11 cellular contexts compared by ENCODE assay signal in genomic region chr11:118156531-118157185, GRCh38. TPM values are rescaled to one million over a fixed set of nuclear protein-coding genes. Genes with fewer than 3 reads are reported as not detected.
A peak's percentile ranks its signal among the peaks of the same experiment; 100 is the strongest.
DNase-seq lines count a peak whose midpoint lies in the region; ATAC-seq and TF ChIP-seq lines count a peak whose summit lies in the region.
"Had no signal": no experiment of that assay in that cellular context is flagged by ENCODE, and none has a peak within 500 bp of the region (broad histone marks: within the 10 kb centered on the region; RNA-seq: fewer than 3 reads in every experiment).

No MANE protein-coding gene starts in this region.

- peaks cover 13% of the 10 kb centered on the region for H3K4me1 Mint-ChIP-seq in activated CD4-positive, alpha-beta memory T cell treated with anti-CD3 and anti-CD28 coated beads for 36 hours (ENCODE audit: low read depth)
- H3K4me1 Mint-ChIP-seq in activated CD4-positive, alpha-beta memory T cell treated with anti-CD3 and anti-CD28 coated beads, Interleukin-2, amount 10 ng/mL, durations not matched to agents 7 days and 5 days: peaks cover 9% of the 10 kb centered on the region
- H3K4me1 Mint-ChIP-seq in progenitor cell of endocrine pancreas (ENCODE audit: low read depth): peaks cover 9% of the 10 kb centered on the region

- no peaks in the 10 kb centered on the region for H3K36me3 Mint-ChIP-seq in activated CD4-positive, alpha-beta memory T cell treated with anti-CD3 and anti-CD28 coated beads for 36 hours
- no peaks in the 10 kb centered on the region for H3K36me3 Mint-ChIP-seq in activated CD4-positive, alpha-beta memory T cell treated with anti-CD3 and anti-CD28 coated beads, Interleukin-2, amount 10 ng/mL, durations not matched to agents 7 days and 5 days (ENCODE audit: low read depth)
- H3K36me3 Mint-ChIP-seq in progenitor cell of endocrine pancreas (ENCODE audit: insufficient read depth): no peaks in the 10 kb centered on the region

- H3K4me1 ChIP-seq in ectodermal cell (ENCODE audit: control insufficient read depth, insufficient read depth, low read length): peaks cover 26% of the 10 kb centered on the region

- H3K4me3 ChIP-seq in ectodermal cell (ENCODE audit: insufficient read depth, low read depth, low read length): peak overlapping the region; percentile 2
- H3K4me3 ChIP-seq: pancreas had no signal

- no peak overlapping the region for H3K27ac ChIP-seq in ectodermal cell (ENCODE audit: insufficient read depth, low read depth, low read length, poor library complexity, severe bottlenecking)
- H3K27ac ChIP-seq: pancreas had no signal

- H3K27me3 ChIP-seq in ectodermal cell (ENCODE audit: control insufficient read depth, insufficient read depth, low read length, poor library complexity, severe bottlenecking): peaks cover 81% of the 10 kb centered on the region
- H3K27me3 ChIP-seq: pancreas had no signal

- 2 to 4% methylated on average over 21 of the region's 21 CpGs for WGBS in ectodermal cell, 2 experiments

- ATAC-seq in HG03520 (IDR thresholded peaks at IDR 0.05; ENCODE audit: unreplicated experiment) (no peak), sciatic nerve (no peak)

- H3K27me3 Mint-ChIP-seq in activated CD4-positive, alpha-beta memory T cell treated with anti-CD3 and anti-CD28 coated beads for 36 hours: peaks cover 60% of the 10 kb centered on the region
- H3K27me3 Mint-ChIP-seq in activated CD4-positive, alpha-beta memory T cell treated with anti-CD3 and anti-CD28 coated beads, Interleukin-2, amount 10 ng/mL, durations not matched to agents 7 days and 5 days: peaks cover 81% of the 10 kb centered on the region
- peaks cover 86% of the 10 kb centered on the region for H3K27me3 Mint-ChIP-seq in progenitor cell of endocrine pancreas

- DNase-seq in activated CD4-positive, alpha-beta memory T cell treated with anti-CD3 and anti-CD28 coated beads for 36 hours: peak; percentile 34
- DNase-seq in activated CD4-positive, alpha-beta memory T cell treated with anti-CD3 and anti-CD28 coated beads, Interleukin-2, amount 10 ng/mL, durations not matched to agents 7 days and 5 days: no peak
- DNase-seq in NCI-H2107 (lab: John Stamatoyannopoulos, UW): peak; percentile 22
- DNase-seq in progenitor cell of endocrine pancreas (ENCODE audit: low spot score, unreplicated experiment): no peak
- DNase-seq in sciatic nerve (ENCODE audit: low spot score): no peak
- no peak for DNase-seq in GM13977 (ENCODE audit: low spot score)
- DNase-seq: NCI-H1694 had no signal

- H3K4me3 Mint-ChIP-seq in activated CD4-positive, alpha-beta memory T cell treated with anti-CD3 and anti-CD28 coated beads for 36 hours: no peak overlapping the region
- H3K4me3 Mint-ChIP-seq in activated CD4-positive, alpha-beta memory T cell treated with anti-CD3 and anti-CD28 coated beads, Interleukin-2, amount 10 ng/mL, durations not matched to agents 7 days and 5 days: no peak overlapping the region
- peak overlapping the region; percentile 41 for H3K4me3 Mint-ChIP-seq in progenitor cell of endocrine pancreas (ENCODE audit: low read depth)

- in situ Hi-C loops in GM13977 (cut with MboI; ENCODE audit: low pct_unique_long_range_greater_than_20kb, low sequenced_read_pairs, unreplicated experiment): no loop called here

- no peaks in the 10 kb centered on the region for H3K9me3 ChIP-seq in ectodermal cell (ENCODE audit: control insufficient read depth, low read length)
- H3K9me3 ChIP-seq: pancreas had no signal

- no peak for TF ChIP-seq CTCF in progenitor cell of endocrine pancreas (IDR thresholded peaks at IDR 0.05; ENCODE audit: unreplicated experiment)
- TF ChIP-seq CTCF in GM13977 (IDR thresholded peaks at IDR 0.05; ENCODE audit: extremely low read depth, insufficient read depth, missing control alignments): no peak

- no peaks in the 10 kb centered on the region for H3K36me3 ChIP-seq in ectodermal cell (ENCODE audit: control insufficient read depth, insufficient read depth, low read length)
- H3K36me3 ChIP-seq: pancreas had no signal

- H3K9me3 Mint-ChIP-seq in activated CD4-positive, alpha-beta memory T cell treated with anti-CD3 and anti-CD28 coated beads for 36 hours: no peaks in the 10 kb centered on the region
- H3K9me3 Mint-ChIP-seq in activated CD4-positive, alpha-beta memory T cell treated with anti-CD3 and anti-CD28 coated beads, Interleukin-2, amount 10 ng/mL, durations not matched to agents 7 days and 5 days: no peaks in the 10 kb centered on the region
- no peaks in the 10 kb centered on the region for H3K9me3 Mint-ChIP-seq in progenitor cell of endocrine pancreas (ENCODE audit: low read depth)

- H3K27ac Mint-ChIP-seq in activated CD4-positive, alpha-beta memory T cell treated with anti-CD3 and anti-CD28 coated beads for 36 hours: no peak overlapping the region
- H3K27ac Mint-ChIP-seq in activated CD4-positive, alpha-beta memory T cell treated with anti-CD3 and anti-CD28 coated beads, Interleukin-2, amount 10 ng/mL, durations not matched to agents 7 days and 5 days: no peak overlapping the region
- no peak overlapping the region for H3K27ac Mint-ChIP-seq in progenitor cell of endocrine pancreas

- POLR2A ChIA-PET in activated CD4-positive, alpha-beta memory T cell treated with anti-CD3 and anti-CD28 coated beads for 36 hours (lab: Charles Lee): interaction anchor here (0.5 kb wide), 1 partner anchor 106 kb away, joined by 4 read pairs; no protein-coding TSS in a partner anchor
- POLR2A ChIA-PET in activated CD4-positive, alpha-beta memory T cell treated with anti-CD3 and anti-CD28 coated beads, Interleukin-2, amount 10 ng/mL, durations not matched to agents 7 days and 5 days (lab: Charles Lee): interaction anchor here (1.0 kb wide), 1 partner anchor 9 kb away, joined by 3 read pairs; no protein-coding TSS in a partner anchor

- intact Hi-C loops in activated CD4-positive, alpha-beta memory T cell treated with anti-CD3 and anti-CD28 coated beads for 36 hours (cut with micrococcal nuclease): no loop called here
- intact Hi-C loops in sciatic nerve (cut with DNase I): no loop called here

- CTCF ChIA-PET in activated CD4-positive, alpha-beta memory T cell treated with anti-CD3 and anti-CD28 coated beads for 36 hours (lab: Charles Lee): interaction anchor here (1.1 to 6.7 kb wide), 5 partner anchors 10 to 349 kb away, joined by 3 to 70 read pairs (median 5); no protein-coding TSS in a partner anchor
- CTCF ChIA-PET in activated CD4-positive, alpha-beta memory T cell treated with anti-CD3 and anti-CD28 coated beads, Interleukin-2, amount 10 ng/mL, durations not matched to agents 7 days and 5 days (lab: Charles Lee): interaction anchor here (0.5 to 3.1 kb wide), 6 partner anchors 12 to 349 kb away, joined by 3 to 25 read pairs (median 4); no protein-coding TSS in a partner anchor

RNA-seq across cellular contexts. Expression of gene SCN4B, which starts 4.0 kb away (rescaled TPM):
- total RNA-seq in activated CD4-positive, alpha-beta memory T cell treated with anti-CD3 and anti-CD28 coated beads for 36 hours: under 1 TPM; 0.22 to 0.36 TPM
- total RNA-seq in activated CD4-positive, alpha-beta memory T cell treated with anti-CD3 and anti-CD28 coated beads, Interleukin-2, amount 10 ng/mL, durations not matched to agents 7 days and 5 days: under 1 TPM in 1 of 2 experiments, not detected in 1; 0.28 TPM
- polyA plus RNA-seq in ectodermal cell (2013, experiment 1 of 4): 5.6 TPM
- 4.6 TPM for polyA plus RNA-seq in ectodermal cell (2013, experiment 2 of 4)
- 3.7 TPM for polyA plus RNA-seq in ectodermal cell (2013, experiment 3 of 4)
- polyA plus RNA-seq in ectodermal cell (2013, experiment 4 of 4): 4.1 TPM
- total RNA-seq in progenitor cell of endocrine pancreas (0.16 TPM in 1 of 2 replicates, not detected in the other), sciatic nerve (2.9 TPM)

RNA-seq across cellular contexts. Expression of gene SCN2B, which starts 19.8 kb away (rescaled TPM):
- total RNA-seq in activated CD4-positive, alpha-beta memory T cell treated with anti-CD3 and anti-CD28 coated beads for 36 hours: not detected
- total RNA-seq in activated CD4-positive, alpha-beta memory T cell treated with anti-CD3 and anti-CD28 coated beads, Interleukin-2, amount 10 ng/mL, durations not matched to agents 7 days and 5 days: not detected
- polyA plus RNA-seq in ectodermal cell (2013, experiment 1 of 4): 0.67 TPM
- 0.44 TPM for polyA plus RNA-seq in ectodermal cell (2013, experiment 2 of 4)
- 0.43 TPM for polyA plus RNA-seq in ectodermal cell (2013, experiment 3 of 4)
- polyA plus RNA-seq in ectodermal cell (2013, experiment 4 of 4): 0.57 TPM
- 0.05 and 0.07 TPM in 2 replicates for total RNA-seq in progenitor cell of endocrine pancreas
- 2.7 TPM for total RNA-seq in sciatic nerve
- polyA plus RNA-seq: aorta had no signal

Comparison
In these comparisons a context has a peak if more than half of its experiments do, and no peak if none do; other contexts are left out.
1. DNase-seq: peak in activated CD4-positive, alpha-beta memory T cell treated with anti-CD3 and anti-CD28 coated beads for 36 hours (single experiment) and NCI-H2107 (single experiment); none in activated CD4-positive, alpha-beta memory T cell treated with anti-CD3 and anti-CD28 coated beads, Interleukin-2, amount 10 ng/mL, durations not matched to agents 7 days and 5 days (single experiment), progenitor cell of endocrine pancreas (single experiment), sciatic nerve (single experiment) and GM13977 (single experiment).